In genomic region chr19:14571695-14572490, GRCh38 we compare ENCODE assay signal across 1 cellular context.
A peak's percentile ranks its signal among the peaks of the same experiment; 100 is the strongest.
TF ChIP-seq lines count a peak whose summit lies in the region.

Gene NDUFB7 (minus strand): TSS chr19:14572066. CDS start chr19:14572000, 66 bp downstream.

TF ChIP-seq in K562, 482 proteins besides CTCF, POLR2A, EP300 and RAD21 (continued from another document and continues in another):
- TF ChIP-seq, protein P1, sequence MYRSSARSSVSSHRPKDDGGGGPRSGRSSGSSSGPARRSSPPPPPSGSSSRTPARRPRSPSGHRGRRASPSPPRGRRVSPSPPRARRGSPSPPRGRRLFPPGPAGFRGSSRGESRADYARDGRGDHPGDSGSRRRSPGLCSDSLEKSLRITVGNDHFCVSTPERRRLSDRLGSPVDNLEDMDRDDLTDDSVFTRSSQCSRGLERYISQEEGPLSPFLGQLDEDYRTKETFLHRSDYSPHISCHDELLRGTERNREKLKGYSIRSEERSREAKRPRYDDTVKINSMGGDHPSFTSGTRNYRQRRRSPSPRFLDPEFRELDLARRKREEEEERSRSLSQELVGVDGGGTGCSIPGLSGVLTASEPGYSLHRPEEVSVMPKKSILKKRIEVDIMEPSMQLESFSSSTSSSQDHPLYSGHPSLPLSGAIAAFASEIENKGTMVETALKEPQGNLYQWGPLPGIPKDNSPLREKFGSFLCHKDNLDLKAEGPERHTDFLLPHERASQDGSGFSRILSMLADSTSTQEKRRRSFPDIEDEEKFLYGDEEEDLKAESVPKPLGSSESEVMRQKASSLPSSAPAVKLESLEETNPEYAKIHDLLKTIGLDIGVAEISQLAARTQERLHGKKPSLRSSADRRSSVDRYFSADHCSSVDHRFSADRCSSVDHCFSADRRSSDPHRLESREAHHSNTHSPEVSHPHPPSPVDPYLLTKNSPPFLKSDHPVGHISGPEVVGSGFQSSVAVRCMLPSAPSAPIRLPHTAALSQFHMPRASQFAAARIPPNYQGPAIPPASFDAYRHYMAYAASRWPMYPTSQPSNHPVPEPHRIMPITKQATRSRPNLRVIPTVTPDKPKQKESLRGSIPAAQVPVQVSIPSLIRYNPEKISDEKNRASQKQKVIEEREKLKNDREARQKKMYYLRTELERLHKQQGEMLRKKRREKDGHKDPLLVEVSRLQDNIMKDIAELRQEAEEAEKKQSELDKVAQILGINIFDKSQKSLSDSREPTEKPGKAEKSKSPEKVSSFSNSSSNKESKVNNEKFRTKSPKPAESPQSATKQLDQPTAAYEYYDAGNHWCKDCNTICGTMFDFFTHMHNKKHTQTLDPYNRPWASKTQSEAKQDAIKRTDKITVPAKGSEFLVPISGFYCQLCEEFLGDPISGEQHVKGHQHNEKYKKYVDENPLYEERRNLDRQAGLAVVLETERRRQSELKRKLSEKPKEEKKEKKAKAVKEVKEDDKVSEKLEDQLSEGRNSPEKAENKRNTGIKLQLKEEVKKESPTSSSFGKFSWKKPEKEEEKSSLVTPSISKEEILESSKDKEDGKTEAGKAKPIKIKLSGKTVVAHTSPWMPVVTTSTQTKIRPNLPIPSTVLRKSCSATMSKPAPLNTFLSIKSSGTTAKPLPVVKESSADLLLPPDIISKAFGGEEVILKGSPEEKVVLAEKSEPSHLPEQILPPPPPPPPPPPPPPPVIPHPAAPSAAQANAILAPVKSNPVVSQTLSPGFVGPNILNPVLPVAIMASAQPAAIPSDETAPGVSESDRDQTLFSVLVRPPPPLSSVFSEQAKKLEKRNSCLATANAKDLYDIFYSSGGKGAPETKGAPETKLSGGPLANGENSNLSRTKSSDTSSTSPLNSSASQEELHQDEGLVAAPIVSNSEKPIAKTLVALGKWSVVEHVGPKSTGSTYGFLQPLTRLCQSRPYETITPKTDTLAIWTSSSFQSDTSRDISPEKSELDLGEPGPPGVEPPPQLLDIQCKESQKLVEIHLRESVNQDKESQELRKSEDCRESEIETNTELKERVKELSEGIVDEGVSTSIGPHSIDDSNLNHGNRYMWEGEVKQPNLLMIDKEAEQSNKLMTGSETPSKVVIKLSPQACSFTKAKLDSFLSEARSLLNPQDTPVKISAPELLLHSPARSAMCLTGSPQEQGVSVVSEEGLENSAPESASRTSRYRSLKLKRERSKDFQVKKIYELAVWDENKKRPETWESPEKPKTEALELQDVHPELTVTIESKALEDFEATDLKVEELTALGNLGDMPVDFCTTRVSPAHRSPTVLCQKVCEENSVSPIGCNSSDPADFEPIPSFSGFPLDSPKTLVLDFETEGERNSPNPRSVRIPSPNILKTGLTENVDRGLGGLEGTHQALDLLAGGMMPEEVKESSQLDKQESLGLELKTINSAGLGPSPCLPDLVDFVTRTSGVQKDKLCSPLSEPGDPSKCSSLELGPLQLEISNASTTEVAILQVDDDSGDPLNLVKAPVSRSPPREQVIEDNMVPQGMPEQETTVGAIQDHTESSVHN (IDR thresholded peaks at IDR 0.05; ENCODE audit: borderline replicate concordance in 1 of 2, low read depth in 1 of 2): no peak
- TF ChIP-seq TRIM28 (IDR thresholded peaks at IDR 0.05) (no peak), NFIC (IDR thresholded peaks at IDR 0.05) (peak; percentile 59), ZSCAN32 (CRISPR knock-in tag; IDR thresholded peaks at IDR 0.05) (no peak), KLF13 (tag; IDR thresholded peaks at IDR 0.05; ENCODE audit: borderline replicate concordance, low read depth) (no peak), MBD2 (IDR thresholded peaks at IDR 0.05; ENCODE audit: borderline replicate concordance, low read depth) (peak; percentile 88), LCOR (CRISPR knock-in tag; IDR thresholded peaks at IDR 0.05) (peak; percentile 77), NR2C2 (CRISPR knock-in tag; IDR thresholded peaks at IDR 0.05) (peak; percentile 100), NR2C2 (tag; IDR thresholded peaks at IDR 0.05) (peak; percentile 100), HMG20B (CRISPR knock-in tag; IDR thresholded peaks at IDR 0.05) (no peak), NR0B1 (IDR thresholded peaks at IDR 0.05; ENCODE audit: partially characterized antibody) (no peak), ZNF134 (CRISPR knock-in tag; conservative IDR thresholded peaks at IDR 0.05) (no peak), CBFA2T2 (conservative IDR thresholded peaks at IDR 0.05) (no peak), ZNF239 (CRISPR knock-in tag; IDR thresholded peaks at IDR 0.05) (no peak), EGR1 (conservative IDR thresholded peaks at IDR 0.05) (0 out of 2 replicates have a peak, but pooled peaks have one; percentile 6), SIN3A (IDR thresholded peaks at IDR 0.05; ENCODE audit: borderline replicate concordance in 2 of 2, control insufficient read depth in 1 of 2, low read depth in 2 of 2, low read length in 2 of 2) (peak in 1 of 2 experiments; percentile 92; a peak in 2 of 4 replicates), ZBTB2 (IDR thresholded peaks at IDR 0.05) (peak; percentile 94), TEAD1 (CRISPR knock-in tag; IDR thresholded peaks at IDR 0.05) (peak in 1 of 2 experiments; percentile 78; a peak in 2 of 4 replicates), GATAD2A (IDR thresholded peaks at IDR 0.05) (no peak), FOXM1 (IDR thresholded peaks at IDR 0.05; ENCODE audit: low read depth) (no peak), FOXM1 (CRISPR knock-in tag; IDR thresholded peaks at IDR 0.05; ENCODE audit: low read depth) (no peak), FOXA3 (CRISPR knock-in tag; conservative IDR thresholded peaks at IDR 0.05 in 1 of 2, IDR thresholded peaks at IDR 0.05 in 1 of 2) (peak in 1 of 2 experiments; percentile 72; a peak in 2 of 4 replicates), CTBP1 (IDR thresholded peaks at IDR 0.05; ENCODE audit: borderline replicate concordance) (peak; percentile 86), ETV5 (CRISPR knock-in tag; IDR thresholded peaks at IDR 0.05; ENCODE audit: low read depth) (no peak; the same call in 1 of the 2 replicates), ZNF707 (CRISPR knock-in tag; conservative IDR thresholded peaks at IDR 0.05) (no peak), ZNF274 (IDR thresholded peaks at IDR 0.05; ENCODE audit: borderline replicate concordance, low read depth, low read length) (no peak), ZNF311 (CRISPR knock-in tag; IDR thresholded peaks at IDR 0.05) (no peak), CBFA2T3 (IDR thresholded peaks at IDR 0.05) (peak; percentile 37; the same call in 1 of the 2 replicates), ZNF143 (CRISPR knock-in tag; IDR thresholded peaks at IDR 0.05) (peak; percentile 59; the same call in 1 of the 2 replicates), PPARD (CRISPR knock-in tag; IDR thresholded peaks at IDR 0.05) (no peak), HNRNPH1 (optimal IDR thresholded peaks at IDR 0.05; ENCODE audit: low read depth, low read length) (no peak), NR3C1 (CRISPR knock-in tag; IDR thresholded peaks at IDR 0.05) (0 out of 2 replicates have a peak, but pooled peaks have one; percentile 56), SRF (CRISPR knock-in tag; IDR thresholded peaks at IDR 0.05) (peak in 1 of 2 experiments; percentile 35; a peak in 1 of 4 replicates), EHMT2 (IDR thresholded peaks at IDR 0.05) (peak; percentile 81), MAX (CRISPR knock-in tag; IDR thresholded peaks at IDR 0.05) (peak; percentile 91; the same call in 1 of the 2 replicates), HDAC2 (IDR thresholded peaks at IDR 0.05) (peak; percentile 69; the same call in 1 of the 2 replicates), EP400 (IDR thresholded peaks at IDR 0.05) (peak; percentile 92; the same call in 1 of the 2 replicates), FOXA1 (IDR thresholded peaks at IDR 0.05; ENCODE audit: borderline replicate concordance) (no peak)
- TF ChIP-seq, protein P2, sequence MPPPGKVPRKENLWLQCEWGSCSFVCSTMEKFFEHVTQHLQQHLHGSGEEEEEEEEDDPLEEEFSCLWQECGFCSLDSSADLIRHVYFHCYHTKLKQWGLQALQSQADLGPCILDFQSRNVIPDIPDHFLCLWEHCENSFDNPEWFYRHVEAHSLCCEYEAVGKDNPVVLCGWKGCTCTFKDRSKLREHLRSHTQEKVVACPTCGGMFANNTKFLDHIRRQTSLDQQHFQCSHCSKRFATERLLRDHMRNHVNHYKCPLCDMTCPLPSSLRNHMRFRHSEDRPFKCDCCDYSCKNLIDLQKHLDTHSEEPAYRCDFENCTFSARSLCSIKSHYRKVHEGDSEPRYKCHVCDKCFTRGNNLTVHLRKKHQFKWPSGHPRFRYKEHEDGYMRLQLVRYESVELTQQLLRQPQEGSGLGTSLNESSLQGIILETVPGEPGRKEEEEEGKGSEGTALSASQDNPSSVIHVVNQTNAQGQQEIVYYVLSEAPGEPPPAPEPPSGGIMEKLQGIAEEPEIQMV (tag; conservative IDR thresholded peaks at IDR 0.05; ENCODE audit: low read depth): peak; percentile 100
- TF ChIP-seq, protein P3, sequence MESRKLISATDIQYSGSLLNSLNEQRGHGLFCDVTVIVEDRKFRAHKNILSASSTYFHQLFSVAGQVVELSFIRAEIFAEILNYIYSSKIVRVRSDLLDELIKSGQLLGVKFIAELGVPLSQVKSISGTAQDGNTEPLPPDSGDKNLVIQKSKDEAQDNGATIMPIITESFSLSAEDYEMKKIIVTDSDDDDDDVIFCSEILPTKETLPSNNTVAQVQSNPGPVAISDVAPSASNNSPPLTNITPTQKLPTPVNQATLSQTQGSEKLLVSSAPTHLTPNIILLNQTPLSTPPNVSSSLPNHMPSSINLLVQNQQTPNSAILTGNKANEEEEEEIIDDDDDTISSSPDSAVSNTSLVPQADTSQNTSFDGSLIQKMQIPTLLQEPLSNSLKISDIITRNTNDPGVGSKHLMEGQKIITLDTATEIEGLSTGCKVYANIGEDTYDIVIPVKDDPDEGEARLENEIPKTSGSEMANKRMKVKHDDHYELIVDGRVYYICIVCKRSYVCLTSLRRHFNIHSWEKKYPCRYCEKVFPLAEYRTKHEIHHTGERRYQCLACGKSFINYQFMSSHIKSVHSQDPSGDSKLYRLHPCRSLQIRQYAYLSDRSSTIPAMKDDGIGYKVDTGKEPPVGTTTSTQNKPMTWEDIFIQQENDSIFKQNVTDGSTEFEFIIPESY (CRISPR knock-in tag; IDR thresholded peaks at IDR 0.05): peak; percentile 88
- TF ChIP-seq, protein P4, sequence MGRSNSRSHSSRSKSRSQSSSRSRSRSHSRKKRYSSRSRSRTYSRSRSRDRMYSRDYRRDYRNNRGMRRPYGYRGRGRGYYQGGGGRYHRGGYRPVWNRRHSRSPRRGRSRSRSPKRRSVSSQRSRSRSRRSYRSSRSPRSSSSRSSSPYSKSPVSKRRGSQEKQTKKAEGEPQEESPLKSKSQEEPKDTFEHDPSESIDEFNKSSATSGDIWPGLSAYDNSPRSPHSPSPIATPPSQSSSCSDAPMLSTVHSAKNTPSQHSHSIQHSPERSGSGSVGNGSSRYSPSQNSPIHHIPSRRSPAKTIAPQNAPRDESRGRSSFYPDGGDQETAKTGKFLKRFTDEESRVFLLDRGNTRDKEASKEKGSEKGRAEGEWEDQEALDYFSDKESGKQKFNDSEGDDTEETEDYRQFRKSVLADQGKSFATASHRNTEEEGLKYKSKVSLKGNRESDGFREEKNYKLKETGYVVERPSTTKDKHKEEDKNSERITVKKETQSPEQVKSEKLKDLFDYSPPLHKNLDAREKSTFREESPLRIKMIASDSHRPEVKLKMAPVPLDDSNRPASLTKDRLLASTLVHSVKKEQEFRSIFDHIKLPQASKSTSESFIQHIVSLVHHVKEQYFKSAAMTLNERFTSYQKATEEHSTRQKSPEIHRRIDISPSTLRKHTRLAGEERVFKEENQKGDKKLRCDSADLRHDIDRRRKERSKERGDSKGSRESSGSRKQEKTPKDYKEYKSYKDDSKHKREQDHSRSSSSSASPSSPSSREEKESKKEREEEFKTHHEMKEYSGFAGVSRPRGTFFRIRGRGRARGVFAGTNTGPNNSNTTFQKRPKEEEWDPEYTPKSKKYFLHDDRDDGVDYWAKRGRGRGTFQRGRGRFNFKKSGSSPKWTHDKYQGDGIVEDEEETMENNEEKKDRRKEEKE (IDR thresholded peaks at IDR 0.05; ENCODE audit: borderline replicate concordance in 1 of 2, control insufficient read depth in 1 of 2, low read depth in 2 of 2, low read length in 1 of 2): peak in 1 of 2 experiments; percentile 93; a peak in 2 of 4 replicates
- TF ChIP-seq, protein P5, sequence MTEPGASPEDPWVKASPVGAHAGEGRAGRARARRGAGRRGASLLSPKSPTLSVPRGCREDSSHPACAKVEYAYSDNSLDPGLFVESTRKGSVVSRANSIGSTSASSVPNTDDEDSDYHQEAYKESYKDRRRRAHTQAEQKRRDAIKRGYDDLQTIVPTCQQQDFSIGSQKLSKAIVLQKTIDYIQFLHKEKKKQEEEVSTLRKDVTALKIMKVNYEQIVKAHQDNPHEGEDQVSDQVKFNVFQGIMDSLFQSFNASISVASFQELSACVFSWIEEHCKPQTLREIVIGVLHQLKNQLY (CRISPR knock-in tag; conservative IDR thresholded peaks at IDR 0.05): peak in 1 of 2 experiments; percentile 21; a peak in 1 of 4 replicates
- TF ChIP-seq, protein P6, sequence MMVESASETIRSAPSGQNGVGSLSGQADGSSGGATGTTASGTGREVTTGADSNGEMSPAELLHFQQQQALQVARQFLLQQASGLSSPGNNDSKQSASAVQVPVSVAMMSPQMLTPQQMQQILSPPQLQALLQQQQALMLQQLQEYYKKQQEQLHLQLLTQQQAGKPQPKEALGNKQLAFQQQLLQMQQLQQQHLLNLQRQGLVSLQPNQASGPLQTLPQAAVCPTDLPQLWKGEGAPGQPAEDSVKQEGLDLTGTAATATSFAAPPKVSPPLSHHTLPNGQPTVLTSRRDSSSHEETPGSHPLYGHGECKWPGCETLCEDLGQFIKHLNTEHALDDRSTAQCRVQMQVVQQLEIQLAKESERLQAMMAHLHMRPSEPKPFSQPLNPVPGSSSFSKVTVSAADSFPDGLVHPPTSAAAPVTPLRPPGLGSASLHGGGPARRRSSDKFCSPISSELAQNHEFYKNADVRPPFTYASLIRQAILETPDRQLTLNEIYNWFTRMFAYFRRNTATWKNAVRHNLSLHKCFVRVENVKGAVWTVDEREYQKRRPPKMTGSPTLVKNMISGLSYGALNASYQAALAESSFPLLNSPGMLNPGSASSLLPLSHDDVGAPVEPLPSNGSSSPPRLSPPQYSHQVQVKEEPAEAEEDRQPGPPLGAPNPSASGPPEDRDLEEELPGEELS (CRISPR knock-in tag; IDR thresholded peaks at IDR 0.05; ENCODE audit: borderline replicate concordance): 0 out of 2 replicates have a peak, but pooled peaks have one; percentile 62
